Comparison of ENCODE assay signal across 19 cellular contexts in the genomic region with DNA sequence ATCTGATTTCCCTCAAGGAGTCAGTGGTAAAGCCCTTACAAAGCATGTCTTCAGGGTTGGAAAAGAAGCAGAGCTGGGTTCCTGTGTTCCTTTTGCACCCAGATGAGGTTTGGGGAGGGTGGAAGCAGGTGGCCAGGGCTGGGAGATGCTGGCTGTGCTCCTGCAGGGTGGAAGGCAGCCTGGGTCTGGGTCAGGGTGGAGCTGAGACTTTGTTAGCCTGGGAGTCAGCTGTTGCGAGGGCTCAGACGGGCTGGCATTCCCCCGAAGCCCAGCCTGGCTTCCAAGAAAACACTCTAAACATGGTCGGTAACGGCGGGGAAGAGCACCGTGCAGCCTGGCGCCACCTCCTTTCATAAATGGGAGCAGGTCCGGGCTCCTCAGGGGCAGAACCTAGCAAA. TPM values are rescaled to one million over a fixed set of nuclear protein-coding genes. Genes with fewer than 3 reads are reported as not detected.
DNase-seq lines count a peak whose midpoint lies in the region; ATAC-seq and TF ChIP-seq lines count a peak whose summit lies in the region.
"Had no signal": no experiment of that assay in that cellular context is flagged by ENCODE, and none has a peak within 500 bp of the region (broad histone marks: within the 10 kb centered on the region; RNA-seq: fewer than 3 reads in every experiment).

No MANE protein-coding gene starts in this region.

- no peaks in the 10 kb centered on the region for H3K27me3 ChIP-seq in gastrocnemius medialis
- no peaks in the 10 kb centered on the region for H3K27me3 ChIP-seq in MG63
- H3K27me3 ChIP-seq: body of pancreas, esophagus muscularis mucosa, neutrophil, uterus had no signal

- TF ChIP-seq POLR2A in gastrocnemius medialis (IDR thresholded peaks at IDR 0.05): no peak

- peak overlapping the region in 3 of 4 donors; percentile 4 to 26 (median 10) for H3K27ac ChIP-seq in gastrocnemius medialis
- H3K27ac ChIP-seq: body of pancreas, esophagus muscularis mucosa, neutrophil, uterus had no signal

- TF ChIP-seq CTCF in gastrocnemius medialis (IDR thresholded peaks at IDR 0.05 in 4 of 5, conservative IDR thresholded peaks at IDR 0.05 in 1 of 5): no peak
- TF ChIP-seq CTCF in nephron progenitor cell (IDR thresholded peaks at IDR 0.05): no peak

- no peaks in the 10 kb centered on the region for H3K9me3 ChIP-seq in gastrocnemius medialis
- H3K9me3 ChIP-seq in MG63: no peaks in the 10 kb centered on the region
- H3K9me3 ChIP-seq: body of pancreas, esophagus muscularis mucosa, neutrophil, uterus had no signal

- peak; percentile 43 to 48 for ATAC-seq in gastrocnemius medialis

- no peaks in the 10 kb centered on the region for H3K27me3 Mint-ChIP-seq in activated CD4-positive, alpha-beta memory T cell treated with anti-CD3 and anti-CD28 coated beads, Interleukin-2, amount 10 ng/mL, durations not matched to agents 7 days and 5 days
- no peaks in the 10 kb centered on the region for H3K27me3 Mint-ChIP-seq in activated CD4-positive, alpha-beta memory T cell treated with anti-CD3 and anti-CD28 coated beads for 36 hours
- H3K27me3 Mint-ChIP-seq in nephron progenitor cell (ENCODE audit: low read depth, poor library complexity): peaks cover 3% of the 10 kb centered on the region

- H3K4me3 ChIP-seq in gastrocnemius medialis (no peak overlapping the region), MG63 (no peak overlapping the region)
- H3K4me3 ChIP-seq: body of pancreas, esophagus muscularis mucosa, uterus had no signal

- in situ Hi-C loops in gastrocnemius medialis (cut with MboI; ENCODE audit: low sequenced_read_pairs in 4 of 4): no loop called here

- no peaks in the 10 kb centered on the region for H3K9me3 Mint-ChIP-seq in activated CD4-positive, alpha-beta memory T cell treated with anti-CD3 and anti-CD28 coated beads, Interleukin-2, amount 10 ng/mL, durations not matched to agents 7 days and 5 days
- no peaks in the 10 kb centered on the region for H3K9me3 Mint-ChIP-seq in activated CD4-positive, alpha-beta memory T cell treated with anti-CD3 and anti-CD28 coated beads for 36 hours
- no peaks in the 10 kb centered on the region for H3K9me3 Mint-ChIP-seq in nephron progenitor cell

- H3K4me1 Mint-ChIP-seq in activated CD4-positive, alpha-beta memory T cell treated with anti-CD3 and anti-CD28 coated beads, Interleukin-2, amount 10 ng/mL, durations not matched to agents 7 days and 5 days: peaks cover 57% of the 10 kb centered on the region
- H3K4me1 Mint-ChIP-seq in activated CD4-positive, alpha-beta memory T cell treated with anti-CD3 and anti-CD28 coated beads for 36 hours (ENCODE audit: low read depth): peaks cover 39% of the 10 kb centered on the region
- peaks cover 38% of the 10 kb centered on the region for H3K4me1 Mint-ChIP-seq in nephron progenitor cell

- H3K36me3 ChIP-seq in gastrocnemius medialis (no peaks in the 10 kb centered on the region), MG63 (no peaks in the 10 kb centered on the region)
- H3K36me3 ChIP-seq: esophagus muscularis mucosa, neutrophil, uterus had no signal

- H3K36me3 Mint-ChIP-seq in activated CD4-positive, alpha-beta memory T cell treated with anti-CD3 and anti-CD28 coated beads, Interleukin-2, amount 10 ng/mL, durations not matched to agents 7 days and 5 days (ENCODE audit: low read depth): no peaks in the 10 kb centered on the region
- no peaks in the 10 kb centered on the region for H3K36me3 Mint-ChIP-seq in activated CD4-positive, alpha-beta memory T cell treated with anti-CD3 and anti-CD28 coated beads for 36 hours
- H3K36me3 Mint-ChIP-seq in nephron progenitor cell (ENCODE audit: low read depth): no peaks in the 10 kb centered on the region

- H3K4me1 ChIP-seq in gastrocnemius medialis: peaks cover 11 to 12% of the 10 kb centered on the region in 2 donors
- H3K4me1 ChIP-seq: body of pancreas, uterus had no signal

- no peak overlapping the region for H3K4me3 Mint-ChIP-seq in activated CD4-positive, alpha-beta memory T cell treated with anti-CD3 and anti-CD28 coated beads, Interleukin-2, amount 10 ng/mL, durations not matched to agents 7 days and 5 days
- no peak overlapping the region for H3K4me3 Mint-ChIP-seq in activated CD4-positive, alpha-beta memory T cell treated with anti-CD3 and anti-CD28 coated beads for 36 hours
- no peak overlapping the region for H3K4me3 Mint-ChIP-seq in nephron progenitor cell

- intact Hi-C loops in activated CD4-positive, alpha-beta memory T cell treated with anti-CD3 and anti-CD28 coated beads for 36 hours (cut with micrococcal nuclease): no loop called here
- intact Hi-C loops in gastrocnemius medialis (cut with DNase I; ENCODE audit: low total_unique reads): no loop called here

- CTCF ChIA-PET in activated CD4-positive, alpha-beta memory T cell treated with anti-CD3 and anti-CD28 coated beads, Interleukin-2, amount 10 ng/mL, durations not matched to agents 7 days and 5 days (lab: Charles Lee): interaction anchor here (1.0 to 2.1 kb wide), 2 partner anchors 17 to 30 kb away, joined by 4 to 6 read pairs; no protein-coding TSS in a partner anchor
- CTCF ChIA-PET in activated CD4-positive, alpha-beta memory T cell treated with anti-CD3 and anti-CD28 coated beads for 36 hours (lab: Charles Lee): no interaction called here

- no peak for DNase-seq in activated CD4-positive, alpha-beta memory T cell treated with anti-CD3 and anti-CD28 coated beads, Interleukin-2, amount 10 ng/mL, durations not matched to agents 7 days and 5 days
- no peak for DNase-seq in activated CD4-positive, alpha-beta memory T cell treated with anti-CD3 and anti-CD28 coated beads for 36 hours
- DNase-seq in LHCN-M2 (ENCODE audit: low read depth) (peak; percentile 63), islet precursor cell (peak; percentile 39), gastrocnemius medialis (no peak), nephron progenitor cell (no peak), MG63 (no peak), NCI-H187 (lab: John Stamatoyannopoulos, UW) (no peak)
- DNase-seq: body of pancreas; C1 segment of cervical spinal cord; effector memory CD4-positive, alpha-beta T cell; left cardiac atrium; MM.1S; NCI-H526 treated with DMSO at 0.1 percent for 48 hours had no signal

- POLR2A ChIA-PET in activated CD4-positive, alpha-beta memory T cell treated with anti-CD3 and anti-CD28 coated beads, Interleukin-2, amount 10 ng/mL, durations not matched to agents 7 days and 5 days (lab: Charles Lee): interaction anchor here (1.5 kb wide), 1 partner anchor 9 kb away, joined by 3 read pairs; no protein-coding TSS in a partner anchor
- POLR2A ChIA-PET in activated CD4-positive, alpha-beta memory T cell treated with anti-CD3 and anti-CD28 coated beads for 36 hours (lab: Charles Lee): no interaction called here

- peak overlapping the region; percentile 56 for H3K27ac Mint-ChIP-seq in activated CD4-positive, alpha-beta memory T cell treated with anti-CD3 and anti-CD28 coated beads, Interleukin-2, amount 10 ng/mL, durations not matched to agents 7 days and 5 days
- H3K27ac Mint-ChIP-seq in activated CD4-positive, alpha-beta memory T cell treated with anti-CD3 and anti-CD28 coated beads for 36 hours: no peak overlapping the region
- no peak overlapping the region for H3K27ac Mint-ChIP-seq in nephron progenitor cell

RNA-seq across cellular contexts. Expression of gene EPS8L3, which starts 43.7 kb away (rescaled TPM):
- not detected for total RNA-seq in activated CD4-positive, alpha-beta memory T cell treated with anti-CD3 and anti-CD28 coated beads, Interleukin-2, amount 10 ng/mL, durations not matched to agents 7 days and 5 days
- total RNA-seq in activated CD4-positive, alpha-beta memory T cell treated with anti-CD3 and anti-CD28 coated beads for 36 hours: not detected
- total RNA-seq in LHCN-M2 (2014; rRNA removed) (not detected in 2 replicates), gastrocnemius medialis (1 to 10 TPM in 1 of 4 donors, not detected in 3; 1.4 TPM)
- polyA plus RNA-seq in LHCN-M2 (2012): not detected
- total RNA-seq in MG63 (2014; rRNA removed; shearing (Covaris generic); ENCODE audit: low replicate concordance): not detected in 2 replicates
- total RNA-seq: G401, left cardiac atrium, subcutaneous adipose tissue had no signal

Comparison
In these comparisons a context has a peak if more than half of its experiments do, and no peak if none do; other contexts are left out.
1. DNase-seq: peak in LHCN-M2 (single experiment) and islet precursor cell (single experiment); none in activated CD4-positive, alpha-beta memory T cell treated with anti-CD3 and anti-CD28 coated beads, Interleukin-2, amount 10 ng/mL, durations not matched to agents 7 days and 5 days (single experiment), activated CD4-positive, alpha-beta memory T cell treated with anti-CD3 and anti-CD28 coated beads for 36 hours (single experiment), gastrocnemius medialis (0 of 2), nephron progenitor cell (single experiment), MG63 (single experiment) and NCI-H187 (0 of 2).